ENCODE assay signal across 20 cellular contexts in the genomic region with DNA sequence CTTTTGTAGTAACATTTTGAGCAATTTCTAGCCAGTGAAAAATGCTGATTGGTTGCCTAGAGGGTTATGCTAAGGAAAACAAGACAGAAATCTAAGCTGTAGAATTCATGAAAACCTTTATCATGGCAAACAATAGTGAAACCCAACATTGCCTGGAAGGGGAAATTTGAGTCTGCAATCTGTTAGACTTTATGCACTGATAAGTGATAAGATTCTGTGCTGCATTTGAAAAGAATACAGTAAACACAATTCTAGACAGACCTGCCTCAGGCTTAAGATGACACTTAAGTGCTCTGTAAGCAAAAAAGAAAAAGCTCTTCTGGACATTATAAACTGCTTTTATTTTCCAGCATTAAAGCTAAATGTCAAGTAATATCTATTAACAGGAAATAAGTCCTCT.
DNase-seq lines count a peak whose midpoint lies in the region; TF ChIP-seq lines count a peak whose summit lies in the region.
"Had no signal": no experiment of that assay in that cellular context is flagged by ENCODE, and none has a peak within 500 bp of the region (broad histone marks: within the 10 kb centered on the region; RNA-seq: fewer than 3 reads in every experiment).

No MANE protein-coding gene starts in this region.

- peaks cover 20% of the 10 kb centered on the region for H3K4me1 Mint-ChIP-seq in mesothelial cell of epicardium
- H3K4me1 Mint-ChIP-seq: CD8-positive, alpha-beta memory T cell; H9 had no signal

- no peak overlapping the region for H3K4me3 Mint-ChIP-seq in mesothelial cell of epicardium
- H3K4me3 Mint-ChIP-seq: CD8-positive, alpha-beta memory T cell; H9 had no signal

- H3K27ac Mint-ChIP-seq in mesothelial cell of epicardium = peak overlapping the region; percentile 60
- H3K27ac Mint-ChIP-seq: CD8-positive, alpha-beta memory T cell had no signal

- H3K9me3 Mint-ChIP-seq in mesothelial cell of epicardium = peaks cover 3% of the 10 kb centered on the region
- H3K9me3 Mint-ChIP-seq: H9 had no signal

- POLR2A ChIA-PET in HEK293 (lab: Yijun Ruan, JAX) = no interaction called here

- H3K27me3 ChIP-seq in testis (no peaks in the 10 kb centered on the region), colonic mucosa (no peaks in the 10 kb centered on the region)
- H3K27me3 ChIP-seq: BLaER1 treated with 17β-estradiol and CSF1 and Interleukin-3, amounts not matched to agents 10 nM and 100 nM; MG63; Peyer's patch; SJSA1 had no signal

- no peak overlapping the region for H3K27ac ChIP-seq in HEK293 (ENCODE audit: extremely low read depth, low read depth, low read length)
- no peak overlapping the region for H3K27ac ChIP-seq in testis
- no peak overlapping the region for H3K27ac ChIP-seq in colonic mucosa
- H3K27ac ChIP-seq: BLaER1 treated with 17β-estradiol and CSF1 and Interleukin-3, amounts not matched to agents 10 nM and 100 nM; Peyer's patch; SJSA1 had no signal

- DNase-seq in NCI-H748 (lab: John Stamatoyannopoulos, UW; ENCODE audit: unreplicated experiment) = peak; percentile 11
- DNase-seq in NCI-H748 treated with DMSO at 0.1 percent for 48 hours (lab: John Stamatoyannopoulos, UW) = no peak
- DNase-seq in NCI-H69 (lab: John Stamatoyannopoulos, UW) = peak; percentile 65
- no peak for DNase-seq in mesothelial cell of epicardium (ENCODE audit: low spot score in 2 of 2, unreplicated experiment in 2 of 2)
- no peak for DNase-seq in stimulated activated naive CD4-positive, alpha-beta T cell treated with Interleukin-2 at 50 U/mL for 16 hours (lab: John Stamatoyannopoulos, UW)
- DNase-seq in testis = no peak
- no peak for DNase-seq in colonic mucosa
- DNase-seq: CD8-positive, alpha-beta memory T cell; GF-D8; H9; Kasumi-1; MG63; NCI-H1048; NCI-H2029; NCI-H524; NK-92 treated with Interleukin-12 subunit alpha and Interleukin-12 subunit beta, amount 100 ng/mL, for 24 hours; Peyer's patch had no signal

- TF ChIP-seq CTCF in HEK293 (tag by site-specific recombination; IDR thresholded peaks at IDR 0.05) = no peak
- TF ChIP-seq CTCF in mesothelial cell of epicardium (IDR thresholded peaks at IDR 0.05; ENCODE audit: unreplicated experiment) = no peak
- no peak for TF ChIP-seq CTCF in testis (IDR thresholded peaks at IDR 0.05)
- TF ChIP-seq CTCF in colonic mucosa (IDR thresholded peaks at IDR 0.05) = no peak

- CTCF ChIA-PET in HEK293 (lab: Yijun Ruan, JAX) = no interaction called here

- H3K36me3 ChIP-seq in HEK293 (ENCODE audit: control insufficient read depth in 2 of 2, insufficient read depth in 1 of 2, low read length in 2 of 2) = no peaks in the 10 kb centered on the region
- H3K36me3 ChIP-seq in testis (ENCODE audit: low read depth, missing control alignments) = no peaks in the 10 kb centered on the region
- no peaks in the 10 kb centered on the region for H3K36me3 ChIP-seq in colonic mucosa
- H3K36me3 ChIP-seq: BLaER1 treated with 17β-estradiol and CSF1 and Interleukin-3, amounts not matched to agents 10 nM and 100 nM; MG63; Peyer's patch; SJSA1 had no signal

- H3K36me3 Mint-ChIP-seq in mesothelial cell of epicardium = no peaks in the 10 kb centered on the region
- H3K36me3 Mint-ChIP-seq: CD8-positive, alpha-beta memory T cell had no signal

- intact Hi-C loops in testis (cut with DNase I; ENCODE audit: low total_unique reads) (no loop called here), colonic mucosa (cut with DNase I) (no loop called here)

- H3K4me1 ChIP-seq in HEK293 (ENCODE audit: control insufficient read depth, insufficient read depth, low read length) = peaks cover 11% of the 10 kb centered on the region
- H3K4me1 ChIP-seq in testis = no peaks in the 10 kb centered on the region
- no peaks in the 10 kb centered on the region for H3K4me1 ChIP-seq in colonic mucosa
- H3K4me1 ChIP-seq: BLaER1 treated with 17β-estradiol and CSF1 and Interleukin-3, amounts not matched to agents 10 nM and 100 nM; Peyer's patch; SJSA1 had no signal

- H3K27me3 Mint-ChIP-seq in mesothelial cell of epicardium (ENCODE audit: low read depth) = no peaks in the 10 kb centered on the region

- H3K9ac ChIP-seq in colonic mucosa (ENCODE audit: low read depth in 2 of 2, low read length in 2 of 2) = no peak overlapping the region
- H3K9ac ChIP-seq: BLaER1 treated with 17β-estradiol and CSF1 and Interleukin-3, amounts not matched to agents 10 nM and 100 nM had no signal

- H3K4me3 ChIP-seq in HEK293 (ENCODE audit: low read depth, low read length) (no peak overlapping the region), testis (no peak overlapping the region), colonic mucosa (no peak overlapping the region)
- H3K4me3 ChIP-seq: BLaER1 treated with 17β-estradiol and CSF1 and Interleukin-3, amounts not matched to agents 10 nM and 100 nM; MG63; Peyer's patch; SJSA1 had no signal

- H3K9me3 ChIP-seq in HEK293 (ENCODE audit: control insufficient read depth, insufficient read depth, low read depth, low read length) (no peaks in the 10 kb centered on the region), testis (no peaks in the 10 kb centered on the region), colonic mucosa (no peaks in the 10 kb centered on the region)
- H3K9me3 ChIP-seq: BLaER1 treated with 17β-estradiol and CSF1 and Interleukin-3, amounts not matched to agents 10 nM and 100 nM; MG63; Peyer's patch; SJSA1 had no signal

- no peak for TF ChIP-seq POLR2A in testis (IDR thresholded peaks at IDR 0.05)

TF ChIP-seq in HEK293, 187 proteins besides CTCF, POLR2A, EP300 and RAD21:
- TF ChIP-seq ZBTB20 (tag by site-specific recombination; IDR thresholded peaks at IDR 0.05) (no peak), ZNF549 (tag by site-specific recombination; IDR thresholded peaks at IDR 0.05) (0 out of 2 replicates have a peak, but pooled peaks have one; percentile 21)
TF ChIP-seq in HEK293: peak in this region for 1.

Comparison
In these comparisons a context has a peak if more than half of its experiments do, and no peak if none do; other contexts are left out.
1. DNase-seq: peak in NCI-H748 (single experiment) and NCI-H69 (single experiment); none in NCI-H748 treated with DMSO at 0.1 percent for 48 hours (single experiment), mesothelial cell of epicardium (0 of 2), stimulated activated naive CD4-positive, alpha-beta T cell treated with Interleukin-2 at 50 U/mL for 16 hours (single experiment), testis (single experiment) and colonic mucosa (single experiment).